Comparison of ENCODE assay signal across 22 cellular contexts in the genomic region with DNA sequence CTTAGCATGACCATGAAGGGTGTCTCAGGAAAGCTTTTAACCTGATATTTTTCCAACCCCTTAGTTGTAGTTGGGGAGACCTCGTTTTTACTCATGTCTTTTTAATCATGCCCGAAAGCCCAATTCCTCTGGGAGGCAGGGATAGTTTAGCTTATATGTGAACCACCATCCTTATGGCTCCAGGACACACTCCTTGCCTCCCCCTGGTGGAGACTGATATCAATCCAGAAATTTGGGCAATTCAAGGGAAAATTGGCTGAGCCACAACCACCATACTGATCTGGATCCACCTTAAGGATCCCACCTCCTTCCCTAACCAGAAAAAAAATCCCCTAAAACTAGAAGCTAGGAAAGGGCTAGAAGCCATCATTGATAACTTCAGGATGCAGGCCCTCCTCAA. TPM values are rescaled to one million over a fixed set of nuclear protein-coding genes. Genes with fewer than 3 reads are reported as not detected.
DNase-seq lines count a peak whose midpoint lies in the region; ATAC-seq, FAIRE-seq and TF ChIP-seq lines count a peak whose summit lies in the region.
"Had no signal": no experiment of that assay in that cellular context is flagged by ENCODE, and none has a peak within 500 bp of the region (broad histone marks: within the 10 kb centered on the region; RNA-seq: fewer than 3 reads in every experiment).

No MANE protein-coding gene starts in this region.

- no peak overlapping the region for H3K4me3 Mint-ChIP-seq in glutamatergic neuron (ENCODE audit: unreplicated experiment)
- H3K4me3 Mint-ChIP-seq: activated CD8-positive, alpha-beta T cell treated with anti-CD3 and anti-CD28 coated beads for 36 hours; activated T-helper 1 cell treated with anti-CD3 and anti-CD28 coated beads, Interleukin-12 subunit alpha, Interleukin-12 subunit beta, Interleukin-2, Interleukin-4 antibody, amounts not matched to agents 30 ng/mL and 10 ng/mL and 1 ng/mL, durations not matched to agents 14 hours and 24 hours and 36 hours; stimulated activated effector memory CD8-positive, alpha-beta T cell treated with anti-CD3 and anti-CD28 coated beads, Interleukin-12 subunit alpha, Interleukin-12 subunit beta, amount 100 ng/mL, for 72 hours had no signal

- FAIRE-seq in bronchial epithelial cell (lab: Jason Lieb, UNC): peak; percentile 32
- FAIRE-seq: small intestine had no signal

- no peaks in the 10 kb centered on the region for H3K4me1 Mint-ChIP-seq in glutamatergic neuron (ENCODE audit: low read depth, unreplicated experiment)
- H3K4me1 Mint-ChIP-seq: stimulated activated effector memory CD8-positive, alpha-beta T cell treated with anti-CD3 and anti-CD28 coated beads, Interleukin-12 subunit alpha, Interleukin-12 subunit beta, amount 100 ng/mL, for 72 hours had no signal

- no peaks in the 10 kb centered on the region for H3K27me3 Mint-ChIP-seq in glutamatergic neuron (ENCODE audit: unreplicated experiment)
- H3K27me3 Mint-ChIP-seq: activated CD8-positive, alpha-beta T cell treated with anti-CD3 and anti-CD28 coated beads for 36 hours had no signal

- no peaks in the 10 kb centered on the region for H3K27me3 ChIP-seq in bronchial epithelial cell (ENCODE audit: control insufficient read depth, insufficient read depth, low read length)
- H3K27me3 ChIP-seq: adrenal gland, tibial nerve had no signal

- H3K36me3 ChIP-seq in bronchial epithelial cell (ENCODE audit: control insufficient read depth, insufficient read depth, low read length): no peaks in the 10 kb centered on the region
- H3K36me3 ChIP-seq: adrenal gland, tibial nerve had no signal

- ATAC-seq in GM18519 (IDR thresholded peaks at IDR 0.05; ENCODE audit: low FRiP score, unreplicated experiment): no peak
- ATAC-seq in HG02588 (IDR thresholded peaks at IDR 0.05; ENCODE audit: unreplicated experiment): no peak
- ATAC-seq: activated CD8-positive, alpha-beta T cell treated with anti-CD3 and anti-CD28 coated beads for 36 hours; stimulated activated effector memory CD8-positive, alpha-beta T cell treated with anti-CD3 and anti-CD28 coated beads, Interleukin-12 subunit alpha, Interleukin-12 subunit beta, amount 100 ng/mL, for 72 hours had no signal

- H3K4me3 ChIP-seq in AG09309 (ENCODE audit: control insufficient read depth, low read depth, low read length): no peak overlapping the region
- H3K4me3 ChIP-seq in bronchial epithelial cell (ENCODE audit: low read depth, low read length): no peak overlapping the region
- H3K4me3 ChIP-seq: adrenal gland, tibial nerve had no signal

- peaks cover 6% of the 10 kb centered on the region for H3K9me3 Mint-ChIP-seq in glutamatergic neuron (ENCODE audit: unreplicated experiment)

- H3K27ac Mint-ChIP-seq in glutamatergic neuron (ENCODE audit: unreplicated experiment): no peak overlapping the region
- H3K27ac Mint-ChIP-seq: activated CD8-positive, alpha-beta T cell treated with anti-CD3 and anti-CD28 coated beads for 36 hours; activated T-helper 1 cell treated with anti-CD3 and anti-CD28 coated beads, Interleukin-12 subunit alpha, Interleukin-12 subunit beta, Interleukin-2, Interleukin-4 antibody, amounts not matched to agents 30 ng/mL and 10 ng/mL and 1 ng/mL, durations not matched to agents 14 hours and 24 hours and 36 hours; stimulated activated effector memory CD8-positive, alpha-beta T cell treated with anti-CD3 and anti-CD28 coated beads, Interleukin-12 subunit alpha, Interleukin-12 subunit beta, amount 100 ng/mL, for 72 hours had no signal

- TF ChIP-seq CTCF in AG09309 (IDR thresholded peaks at IDR 0.05; ENCODE audit: control insufficient read depth, insufficient read depth, low read depth, low read length, missing control alignments) (peak; percentile 41), bronchial epithelial cell (IDR thresholded peaks at IDR 0.05; ENCODE audit: insufficient read depth, low read length, severe bottlenecking) (no peak), glutamatergic neuron (IDR thresholded peaks at IDR 0.05; ENCODE audit: partially characterized antibody, unreplicated experiment) (no peak)

- DNase-seq in AG09309 (ENCODE audit: low read depth): no peak
- peak; percentile 17 for DNase-seq in HEK293T (ENCODE audit: extremely low spot score)
- DNase-seq in bronchial epithelial cell (ENCODE audit: low read depth): no peak
- DNase-seq in iris pigment epithelial cell (ENCODE audit: low read depth): peak; percentile 22
- no peak for DNase-seq in glutamatergic neuron
- DNase-seq in SKM-1 (lab: John Stamatoyannopoulos, UW; ENCODE audit: unreplicated experiment): no peak
- DNase-seq: activated CD8-positive, alpha-beta T cell treated with anti-CD3 and anti-CD28 coated beads for 36 hours; adrenal gland; Calu3; head of caudate nucleus; NCI-H187; nucleus accumbens; OCI-M1; small intestine; SW 1271 had no signal

- POLR2A ChIA-PET in HEK293T (lab: Yijun Ruan, JAX): no interaction called here

- H3K36me3 Mint-ChIP-seq in glutamatergic neuron (ENCODE audit: unreplicated experiment): peaks cover 4% of the 10 kb centered on the region
- H3K36me3 Mint-ChIP-seq: stimulated activated effector memory CD8-positive, alpha-beta T cell treated with anti-CD3 and anti-CD28 coated beads, Interleukin-12 subunit alpha, Interleukin-12 subunit beta, amount 100 ng/mL, for 72 hours had no signal

- CTCF ChIA-PET in HEK293T (lab: Yijun Ruan, JAX): interaction anchor here (0.7 kb wide), 1 partner anchor 76 kb away, joined by 3 read pairs; no protein-coding TSS in a partner anchor

TF ChIP-seq in HEK293T, 16 proteins besides CTCF, POLR2A, EP300 and RAD21:
- no peak for TF ChIP-seq L3MBTL2 (conservative IDR thresholded peaks at IDR 0.05)
- TF ChIP-seq LEF1 (IDR thresholded peaks at IDR 0.05; ENCODE audit: borderline replicate concordance): no peak
- TF ChIP-seq FOXA1 (IDR thresholded peaks at IDR 0.05): no peak
- TF ChIP-seq ELF4 (IDR thresholded peaks at IDR 0.05): no peak
- no peak for TF ChIP-seq TARDBP (IDR thresholded peaks at IDR 0.05)

RNA-seq across cellular contexts. Expression of a gene that starts 13.4 kb away (rescaled TPM):
- total RNA-seq in bronchial epithelial cell (under 0.01 TPM in 2 replicates), glutamatergic neuron (ENCODE audit: unreplicated experiment) (1.1 TPM)
- total RNA-seq: activated CD8-positive, alpha-beta T cell treated with anti-CD3 and anti-CD28 coated beads for 36 hours; activated T-helper 1 cell treated with anti-CD3 and anti-CD28 coated beads, Interleukin-12 subunit alpha, Interleukin-12 subunit beta, Interleukin-2, Interleukin-4 antibody, amounts not matched to agents 30 ng/mL and 10 ng/mL and 1 ng/mL, durations not matched to agents 14 hours and 24 hours and 36 hours; Calu3; HT-29; M059J had no signal

Comparison
In these comparisons a context has a peak if more than half of its experiments do, and no peak if none do; other contexts are left out.
1. DNase-seq: peak in HEK293T (single experiment) and iris pigment epithelial cell (single experiment); none in AG09309 (single experiment), bronchial epithelial cell (single experiment), glutamatergic neuron (single experiment) and SKM-1 (single experiment).